Comparison of ENCODE assay signal across 14 cellular contexts in genomic region chr1:6868371-6869001, GRCh38.
A peak's percentile ranks its signal among the peaks of the same experiment; 100 is the strongest.
DNase-seq lines count a peak whose midpoint lies in the region; ATAC-seq and TF ChIP-seq lines count a peak whose summit lies in the region.
"Had no signal": no experiment of that assay in that cellular context is flagged by ENCODE, and none has a peak within 500 bp of the region (broad histone marks: within the 10 kb centered on the region; RNA-seq: fewer than 3 reads in every experiment).

No MANE protein-coding gene starts in this region.

- no peaks in the 10 kb centered on the region for H3K27me3 ChIP-seq in foreskin keratinocyte
- H3K27me3 ChIP-seq: body of pancreas, ovary had no signal

- peak; percentile 44 for ATAC-seq in HG03342 (IDR thresholded peaks at IDR 0.05; ENCODE audit: unreplicated experiment)
- no peak for ATAC-seq in activated T-helper 17 cell treated with anti-CD3 and anti-CD28 coated beads, Interleukin-2, amount 50 U/mL, for 72 hours (replicated peaks)
- peak; percentile 26 for ATAC-seq in foreskin keratinocyte
- ATAC-seq in stimulated activated effector memory CD8-positive, alpha-beta T cell treated with anti-CD3 and anti-CD28 coated beads, Interleukin-12 subunit alpha, Interleukin-12 subunit beta, amount 100 ng/mL, for 72 hours, result no peak
- ATAC-seq: body of pancreas; stimulated activated naive CD8-positive, alpha-beta T cell treated with anti-CD3 and anti-CD28 coated beads, Interleukin-15, Interleukin-2, amounts not matched to agents 100 U/mL and 50 U/mL, for 24 hours had no signal

- peaks cover 19% of the 10 kb centered on the region for H3K36me3 Mint-ChIP-seq in activated T-helper 17 cell treated with anti-CD3 and anti-CD28 coated beads, Interleukin-2, amount 50 U/mL, for 72 hours (ENCODE audit: low read depth)
- peaks cover 14% of the 10 kb centered on the region for H3K36me3 Mint-ChIP-seq in stimulated activated effector memory CD8-positive, alpha-beta T cell treated with anti-CD3 and anti-CD28 coated beads, Interleukin-12 subunit alpha, Interleukin-12 subunit beta, amount 100 ng/mL, for 72 hours
- peaks cover 10% of the 10 kb centered on the region for H3K36me3 Mint-ChIP-seq in progenitor cell of endocrine pancreas (ENCODE audit: insufficient read depth)

- H3K9me3 Mint-ChIP-seq in activated T-helper 17 cell treated with anti-CD3 and anti-CD28 coated beads, Interleukin-2, amount 50 U/mL, for 72 hours, result no peaks in the 10 kb centered on the region
- H3K9me3 Mint-ChIP-seq in stimulated activated effector memory CD8-positive, alpha-beta T cell treated with anti-CD3 and anti-CD28 coated beads, Interleukin-12 subunit alpha, Interleukin-12 subunit beta, amount 100 ng/mL, for 72 hours, result no peaks in the 10 kb centered on the region
- no peaks in the 10 kb centered on the region for H3K9me3 Mint-ChIP-seq in progenitor cell of endocrine pancreas (ENCODE audit: low read depth)

- H3K4me1 Mint-ChIP-seq in activated T-helper 17 cell treated with anti-CD3 and anti-CD28 coated beads, Interleukin-2, amount 50 U/mL, for 72 hours, result peaks cover 27% of the 10 kb centered on the region
- H3K4me1 Mint-ChIP-seq in stimulated activated effector memory CD8-positive, alpha-beta T cell treated with anti-CD3 and anti-CD28 coated beads, Interleukin-12 subunit alpha, Interleukin-12 subunit beta, amount 100 ng/mL, for 72 hours, result peaks cover 48% of the 10 kb centered on the region
- peaks cover 23% of the 10 kb centered on the region for H3K4me1 Mint-ChIP-seq in progenitor cell of endocrine pancreas (ENCODE audit: low read depth)

- no peaks in the 10 kb centered on the region for H3K27me3 Mint-ChIP-seq in activated T-helper 17 cell treated with anti-CD3 and anti-CD28 coated beads, Interleukin-2, amount 50 U/mL, for 72 hours
- no peaks in the 10 kb centered on the region for H3K27me3 Mint-ChIP-seq in progenitor cell of endocrine pancreas

- TF ChIP-seq CTCF in foreskin keratinocyte (conservative IDR thresholded peaks at IDR 0.05), result no peak
- no peak for TF ChIP-seq CTCF in progenitor cell of endocrine pancreas (IDR thresholded peaks at IDR 0.05; ENCODE audit: unreplicated experiment)

- H3K27ac Mint-ChIP-seq in activated T-helper 17 cell treated with anti-CD3 and anti-CD28 coated beads, Interleukin-2, amount 50 U/mL, for 72 hours, result peak overlapping the region; percentile 0
- peak overlapping the region; percentile 76 for H3K27ac Mint-ChIP-seq in stimulated activated effector memory CD8-positive, alpha-beta T cell treated with anti-CD3 and anti-CD28 coated beads, Interleukin-12 subunit alpha, Interleukin-12 subunit beta, amount 100 ng/mL, for 72 hours
- no peak overlapping the region for H3K27ac Mint-ChIP-seq in progenitor cell of endocrine pancreas

- no peak for DNase-seq in foreskin keratinocyte
- DNase-seq in stimulated activated effector memory CD8-positive, alpha-beta T cell treated with anti-CD3 and anti-CD28 coated beads, Interleukin-12 subunit alpha, Interleukin-12 subunit beta, amount 100 ng/mL, for 72 hours (ENCODE audit: low spot score in 2 of 2), result no peak
- no peak for DNase-seq in progenitor cell of endocrine pancreas (ENCODE audit: low spot score, unreplicated experiment)
- no peak for DNase-seq in AML-193 (lab: John Stamatoyannopoulos, UW)
- no peak for DNase-seq in hepatic stellate cell (ENCODE audit: low spot score)
- DNase-seq in activated CD4-positive, alpha-beta T cell treated with anti-CD3 and anti-CD28 coated beads, Interleukin-2, amount 50 U/mL, for 4 hours, result no peak
- DNase-seq: body of pancreas; KG1; NCI-H2171 treated with DMSO at 0.1 percent for 48 hours; ovary; PC-9; stimulated activated naive CD8-positive, alpha-beta T cell treated with anti-CD3 and anti-CD28 coated beads, Interleukin-15, Interleukin-2, amounts not matched to agents 100 U/mL and 50 U/mL, for 24 hours had no signal

- peaks cover 25% of the 10 kb centered on the region for H3K4me1 ChIP-seq in foreskin keratinocyte

- H3K27ac ChIP-seq in foreskin keratinocyte, result peak overlapping the region; percentile 41
- H3K27ac ChIP-seq: body of pancreas, ovary, PC-9 had no signal

- H3K4me3 Mint-ChIP-seq in activated T-helper 17 cell treated with anti-CD3 and anti-CD28 coated beads, Interleukin-2, amount 50 U/mL, for 72 hours, result no peak overlapping the region
- no peak overlapping the region for H3K4me3 Mint-ChIP-seq in stimulated activated effector memory CD8-positive, alpha-beta T cell treated with anti-CD3 and anti-CD28 coated beads, Interleukin-12 subunit alpha, Interleukin-12 subunit beta, amount 100 ng/mL, for 72 hours
- no peak overlapping the region for H3K4me3 Mint-ChIP-seq in progenitor cell of endocrine pancreas (ENCODE audit: low read depth)

Comparison
In these comparisons a context has a peak if more than half of its experiments do, and no peak if none do; other contexts are left out.
1. ATAC-seq: peak in HG03342 (single experiment) and foreskin keratinocyte (single experiment); none in activated T-helper 17 cell treated with anti-CD3 and anti-CD28 coated beads, Interleukin-2, amount 50 U/mL, for 72 hours (single experiment) and stimulated activated effector memory CD8-positive, alpha-beta T cell treated with anti-CD3 and anti-CD28 coated beads, Interleukin-12 subunit alpha, Interleukin-12 subunit beta, amount 100 ng/mL, for 72 hours (single experiment).